Comparison of ENCODE assay signal across 10 cellular contexts in genomic region chr10:113169853-113170455, GRCh38.
DNase-seq lines count a peak whose midpoint lies in the region; ATAC-seq and TF ChIP-seq lines count a peak whose summit lies in the region.
"Had no signal": no experiment of that assay in that cellular context is flagged by ENCODE, and none has a peak within 500 bp of the region (broad histone marks: within the 10 kb centered on the region; RNA-seq: fewer than 3 reads in every experiment).

No MANE protein-coding gene starts in this region.

- H3K27ac ChIP-seq in aorta (ENCODE audit: low read depth in 1 of 2, low read length in 2 of 2), result no peak overlapping the region

- CTCF ChIA-PET in WTC11 (lab: Charles Lee), result interaction anchor here (0.5 kb wide), 1 partner anchor 83 kb away, joined by 5 read pairs; no protein-coding TSS in a partner anchor

- no peaks in the 10 kb centered on the region for H3K36me3 Mint-ChIP-seq in WTC11
- H3K36me3 Mint-ChIP-seq: activated naive CD4-positive, alpha-beta T cell treated with anti-CD3 and anti-CD28 coated beads, Interleukin-2, amount 50 U/mL, for 24 hours; IgD-negative memory B cell had no signal

- intact Hi-C loops in aorta (cut with DNase I), result loop anchor here in 1 of 2 donors (10.0 kb wide), 1 partner anchor 215 kb away; no protein-coding TSS in a partner anchor

- H3K36me3 ChIP-seq in aorta (ENCODE audit: control insufficient read depth in 1 of 2, insufficient read depth in 2 of 2, low read length in 1 of 2), result peaks cover 0 to 2% of the 10 kb centered on the region in 2 donors

- H3K4me3 Mint-ChIP-seq in WTC11, result no peak overlapping the region
- H3K4me3 Mint-ChIP-seq: activated naive CD4-positive, alpha-beta T cell treated with anti-CD3 and anti-CD28 coated beads, Interleukin-2, amount 50 U/mL, for 24 hours had no signal

- peak; percentile 79 for DNase-seq in GM12865 (ENCODE audit: low read depth)
- no peak for DNase-seq in WTC11 (ENCODE audit: low spot score)
- no peak for DNase-seq in pons (ENCODE audit: low spot score)
- no peak for DNase-seq in amniotic stem cell (lab: John Stamatoyannopoulos, UW)
- no peak for DNase-seq in NCI-H2227 treated with DMSO at 0.1 percent for 48 hours (lab: John Stamatoyannopoulos, UW)
- DNase-seq in aorta, result no peak

- H3K27me3 Mint-ChIP-seq in WTC11 (ENCODE audit: low read depth), result no peaks in the 10 kb centered on the region
- H3K27me3 Mint-ChIP-seq: activated naive CD4-positive, alpha-beta T cell treated with anti-CD3 and anti-CD28 coated beads, Interleukin-2, amount 50 U/mL, for 24 hours had no signal

- no peaks in the 10 kb centered on the region for H3K9me3 Mint-ChIP-seq in WTC11
- H3K9me3 Mint-ChIP-seq: activated naive CD4-positive, alpha-beta T cell treated with anti-CD3 and anti-CD28 coated beads, Interleukin-2, amount 50 U/mL, for 24 hours had no signal

- ATAC-seq in GM19351 (IDR thresholded peaks at IDR 0.05; ENCODE audit: unreplicated experiment) (peak; percentile 98), HG02970 (IDR thresholded peaks at IDR 0.05; ENCODE audit: low FRiP score, unreplicated experiment) (peak; percentile 72), WTC11 (no peak), aorta (ENCODE audit: low FRiP score) (no peak)

- H3K4me1 ChIP-seq in aorta (ENCODE audit: control insufficient read depth in 1 of 2, insufficient read depth in 2 of 2, low read length in 2 of 2), result no peaks in the 10 kb centered on the region

- TF ChIP-seq CTCF in GM12865 (IDR thresholded peaks at IDR 0.05; ENCODE audit: insufficient read depth, low read depth, low read length, missing control alignments) (no peak), WTC11 (IDR thresholded peaks at IDR 0.05) (no peak)

- POLR2A ChIA-PET in WTC11 (lab: Charles Lee), result no interaction called here

- H3K27me3 ChIP-seq in aorta (ENCODE audit: control insufficient read depth in 1 of 2, insufficient read depth in 2 of 2, low read length in 1 of 2), result no peaks in the 10 kb centered on the region

- H3K4me1 Mint-ChIP-seq in WTC11, result peaks cover 52% of the 10 kb centered on the region

- no peaks in the 10 kb centered on the region for H3K9me3 ChIP-seq in aorta (ENCODE audit: control insufficient read depth, low read length)

- H3K4me3 ChIP-seq in GM12865 (ENCODE audit: low read depth, low read length) (no peak overlapping the region), aorta (ENCODE audit: low read length in 2 of 2) (no peak overlapping the region)

- H3K27ac Mint-ChIP-seq in WTC11, result peak overlapping the region; percentile 73; the same call in 1 of the 2 replicates
- H3K27ac Mint-ChIP-seq: activated naive CD4-positive, alpha-beta T cell treated with anti-CD3 and anti-CD28 coated beads, Interleukin-2, amount 50 U/mL, for 24 hours; IgD-negative memory B cell had no signal

- WGBS in aorta, 2 donors, result 91 to 94% methylated on average over 14 of the region's 14 CpGs

TF ChIP-seq in WTC11, 78 proteins besides CTCF, POLR2A, EP300 and RAD21:
- TF ChIP-seq ZNF317 (CRISPR knock-in tag; IDR thresholded peaks at IDR 0.05; ENCODE audit: borderline replicate concordance, low read depth) (no peak), PREB (CRISPR knock-in tag; IDR thresholded peaks at IDR 0.05; ENCODE audit: borderline replicate concordance) (no peak), NFATC4 (CRISPR knock-in tag; IDR thresholded peaks at IDR 0.05) (no peak), TP53 (CRISPR knock-in tag; IDR thresholded peaks at IDR 0.05) (no peak), RORB (CRISPR knock-in tag; IDR thresholded peaks at IDR 0.05) (no peak), CREM (CRISPR knock-in tag; IDR thresholded peaks at IDR 0.05) (no peak), ZBTB21 (CRISPR knock-in tag; IDR thresholded peaks at IDR 0.05; ENCODE audit: borderline replicate concordance) (no peak), CBFB (CRISPR knock-in tag; IDR thresholded peaks at IDR 0.05; ENCODE audit: low read depth) (no peak), GRHL2 (CRISPR knock-in tag; IDR thresholded peaks at IDR 0.05; ENCODE audit: insufficient replicate concordance, severe bottlenecking) (no peak), E2F1 (CRISPR knock-in tag; IDR thresholded peaks at IDR 0.05) (no peak), MYBL2 (CRISPR knock-in tag; IDR thresholded peaks at IDR 0.05) (no peak), ZBTB43 (CRISPR knock-in tag; IDR thresholded peaks at IDR 0.05) (no peak), ZNF232 (CRISPR knock-in tag; IDR thresholded peaks at IDR 0.05) (no peak), ZMAT4 (CRISPR knock-in tag; IDR thresholded peaks at IDR 0.05) (no peak), HMGA2 (CRISPR knock-in tag; IDR thresholded peaks at IDR 0.05) (no peak), SMAD4 (CRISPR knock-in tag; IDR thresholded peaks at IDR 0.05) (no peak), GTF2I (CRISPR knock-in tag; conservative IDR thresholded peaks at IDR 0.05) (no peak)
TF ChIP-seq in WTC11: peak in this region for 0.

Comparison
In these comparisons a context has a peak if more than half of its experiments do, and no peak if none do; other contexts are left out.
1. ATAC-seq: peak in GM19351 (single experiment) and HG02970 (single experiment); none in WTC11 (single experiment) and aorta (single experiment).